ENCODE assay signal across 22 cellular contexts in genomic region chr11:2357246-2357645, GRCh38. TPM values are rescaled to one million over a fixed set of nuclear protein-coding genes. Genes with fewer than 3 reads are reported as not detected.
DNase-seq lines count a peak whose midpoint lies in the region; ATAC-seq and TF ChIP-seq lines count a peak whose summit lies in the region.
"Had no signal": no experiment of that assay in that cellular context is flagged by ENCODE, and none has a peak within 500 bp of the region (broad histone marks: within the 10 kb centered on the region; RNA-seq: fewer than 3 reads in every experiment).

No MANE protein-coding gene starts in this region.

- ATAC-seq in upper lobe of right lung (no peak), HG02678 (IDR thresholded peaks at IDR 0.05; ENCODE audit: unreplicated experiment) (no peak)
- no peak for ATAC-seq in activated CD4-positive, CD25-positive, alpha-beta regulatory T cell treated with anti-CD3 and anti-CD28 coated beads, Interleukin-2, amount 50 U/mL, for 24 hours

- H3K36me3 ChIP-seq in left ventricle myocardium inferior (no peaks in the 10 kb centered on the region), upper lobe of right lung (no peaks in the 10 kb centered on the region)
- H3K36me3 ChIP-seq: BE2C, BLaER1 had no signal

- H3K27me3 ChIP-seq in left ventricle myocardium inferior (ENCODE audit: low read depth), result no peaks in the 10 kb centered on the region
- no peaks in the 10 kb centered on the region for H3K27me3 ChIP-seq in upper lobe of right lung
- H3K27me3 ChIP-seq: BE2C, BLaER1 had no signal

- H3K4me1 ChIP-seq in left ventricle myocardium inferior (no peaks in the 10 kb centered on the region), upper lobe of right lung (no peaks in the 10 kb centered on the region)
- H3K4me1 ChIP-seq: BE2C had no signal

- no peak overlapping the region for H3K27ac ChIP-seq in left ventricle myocardium inferior (replicated peaks)
- H3K27ac ChIP-seq in upper lobe of right lung, result no peak overlapping the region
- H3K27ac ChIP-seq: BLaER1 had no signal

- intact Hi-C loops in cardiac septum (cut with DNase I) (loop anchor here (10.0 kb wide), 1 partner anchor 682 kb away; no protein-coding TSS in a partner anchor), left ventricle myocardium inferior (cut with micrococcal nuclease) (no loop called here), upper lobe of right lung (cut with DNase I) (no loop called here)

- H3K9me3 ChIP-seq in left ventricle myocardium inferior (replicated peaks), result no peaks in the 10 kb centered on the region
- H3K9me3 ChIP-seq in upper lobe of right lung, result no peaks in the 10 kb centered on the region
- H3K9me3 ChIP-seq: BE2C, BLaER1 had no signal

- H3K4me3 ChIP-seq in left ventricle myocardium inferior, result no peak overlapping the region
- H3K4me3 ChIP-seq in upper lobe of right lung, result no peak overlapping the region
- H3K4me3 ChIP-seq: BLaER1 had no signal

- DNase-seq in cardiac septum (ENCODE audit: low spot score) (peak; percentile 67), left ventricle myocardium inferior (no peak), mesenteric fat pad (ENCODE audit: low spot score) (peak; percentile 45), upper lobe of right lung (peak; percentile 30), DMS79 (lab: John Stamatoyannopoulos, UW) (no peak)
- DNase-seq: 8988T; ACHN; BE2C; C1 segment of cervical spinal cord; CD4-positive, alpha-beta memory T cell; CD4-positive, CD25-positive, alpha-beta regulatory T cell; CD8-positive, alpha-beta memory T cell; COR-L47; DMS 273 treated with DMSO at 0.1 percent for 48 hours; DMS153; DMS53; DMS79 treated with DMSO at 0.1 percent for 48 hours; GF-D8 had no signal

- no peak for TF ChIP-seq CTCF in left ventricle myocardium inferior (IDR thresholded peaks at IDR 0.05; ENCODE audit: borderline replicate concordance)
- TF ChIP-seq CTCF in upper lobe of right lung (IDR thresholded peaks at IDR 0.05), result no peak

RNA-seq across cellular contexts. Expression of gene CD81, which starts 19.9 kb away (rescaled TPM):
- 663 TPM for total RNA-seq in cardiac septum
- total RNA-seq in left ventricle myocardium inferior, result 412 TPM
- total RNA-seq in mesenteric fat pad, result 723 TPM
- total RNA-seq in upper lobe of right lung, result 801 TPM

RNA-seq across cellular contexts. Expression of gene TSSC4, which starts 43.3 kb away (rescaled TPM):
- total RNA-seq in cardiac septum (36.2 TPM), left ventricle myocardium inferior (31.7 TPM), mesenteric fat pad (55.2 TPM), upper lobe of right lung (40.6 TPM)

RNA-seq across cellular contexts. Expression of gene TSPAN32, which starts 55.4 kb away (rescaled TPM):
- total RNA-seq in cardiac septum (26.2 TPM), left ventricle myocardium inferior (27.1 TPM), mesenteric fat pad (1.3 TPM), upper lobe of right lung (12.2 TPM)
- total RNA-seq: A673 had no signal

RNA-seq across cellular contexts. Expression of gene C11orf21, which starts 55.5 kb away (rescaled TPM):
- total RNA-seq in cardiac septum, result 23.2 TPM
- total RNA-seq in left ventricle myocardium inferior, result 36.0 TPM
- total RNA-seq in mesenteric fat pad, result 1.0 TPM
- total RNA-seq in upper lobe of right lung, result 6.5 TPM
- total RNA-seq: A673 had no signal

Comparison
In these comparisons a context has a peak if more than half of its experiments do, and no peak if none do; other contexts are left out.
1. DNase-seq: peak in cardiac septum (single experiment), mesenteric fat pad (single experiment) and upper lobe of right lung (single experiment); none in left ventricle myocardium inferior (single experiment) and DMS79 (single experiment).